In the genomic region with DNA sequence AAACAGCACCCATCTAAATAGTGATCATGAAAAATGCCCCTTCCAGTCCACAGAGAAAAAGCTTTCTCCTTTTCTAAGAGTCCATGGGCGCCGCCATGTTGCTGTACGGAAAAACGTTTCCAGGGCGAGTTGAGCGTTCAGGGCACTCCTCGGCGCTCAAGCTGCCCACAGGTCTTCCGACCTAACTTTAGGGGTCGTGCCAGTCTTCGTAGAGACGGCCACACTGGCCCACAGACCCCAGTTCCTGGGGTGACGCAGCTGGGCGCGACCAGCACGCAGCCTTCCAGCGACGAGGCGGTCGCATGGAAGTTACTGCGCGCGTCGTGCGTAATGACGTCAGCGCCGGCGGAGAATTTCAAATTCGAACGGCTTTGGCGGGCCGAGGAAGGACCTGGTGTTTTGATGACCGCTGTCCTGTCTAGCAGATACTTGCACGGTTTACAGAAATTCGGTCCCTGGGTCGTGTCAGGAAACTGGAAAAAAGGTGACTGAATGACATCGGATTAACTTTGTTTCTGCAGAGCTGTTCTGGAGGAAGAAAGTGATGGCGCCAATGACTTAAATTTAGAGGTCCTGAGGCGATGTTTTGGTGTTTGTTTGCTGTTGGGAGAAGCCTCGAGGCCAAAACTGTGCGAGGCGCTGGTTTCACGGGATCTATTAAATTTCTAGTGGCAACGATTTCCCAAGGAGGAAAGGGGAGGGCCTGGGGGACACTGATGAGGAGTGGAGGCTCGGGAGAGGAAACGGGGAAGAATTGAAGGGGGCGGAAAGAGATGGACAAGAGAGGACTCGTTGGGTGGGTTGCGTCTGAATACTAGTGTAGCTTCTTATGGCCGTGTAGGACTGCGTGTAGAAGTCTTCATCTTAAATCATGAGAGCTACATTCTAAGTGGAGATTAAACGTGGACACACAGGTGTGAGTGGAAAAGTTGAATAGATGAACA, we compare ENCODE assay signal across 8 cellular contexts. TPM values are rescaled to one million over a fixed set of nuclear protein-coding genes. Genes with fewer than 3 reads are reported as not detected.
DNase-seq lines count a peak whose midpoint lies in the region; TF ChIP-seq lines count a peak whose summit lies in the region.

A gene with protein sequence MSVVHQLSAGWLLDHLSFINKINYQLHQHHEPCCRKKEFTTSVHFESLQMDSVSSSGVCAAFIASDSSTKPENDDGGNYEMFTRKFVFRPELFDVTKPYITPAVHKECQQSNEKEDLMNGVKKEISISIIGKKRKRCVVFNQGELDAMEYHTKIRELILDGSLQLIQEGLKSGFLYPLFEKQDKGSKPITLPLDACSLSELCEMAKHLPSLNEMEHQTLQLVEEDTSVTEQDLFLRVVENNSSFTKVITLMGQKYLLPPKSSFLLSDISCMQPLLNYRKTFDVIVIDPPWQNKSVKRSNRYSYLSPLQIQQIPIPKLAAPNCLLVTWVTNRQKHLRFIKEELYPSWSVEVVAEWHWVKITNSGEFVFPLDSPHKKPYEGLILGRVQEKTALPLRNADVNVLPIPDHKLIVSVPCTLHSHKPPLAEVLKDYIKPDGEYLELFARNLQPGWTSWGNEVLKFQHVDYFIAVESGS (minus strand): TSS at position 306 of the 944 bp plus-strand sequence. CDS start 4,289 bp downstream, outside the sequence.
A gene (plus strand): TSS at position 358 of the 944 bp plus-strand sequence. CDS start 1,429 bp downstream, outside the sequence.

- H4K20me1 ChIP-seq in MM.1S (ENCODE audit: insufficient read depth, low read length) (no peaks in the 10 kb centered on the region), SK-N-SH (ENCODE audit: insufficient read depth) (no peaks in the 10 kb centered on the region)

- no peak for TF ChIP-seq EP300 in SK-N-SH (IDR thresholded peaks at IDR 0.05; ENCODE audit: borderline replicate concordance in 1 of 2, low read depth in 1 of 2, low read length in 1 of 2)

- TF ChIP-seq CTCF in MM.1S (IDR thresholded peaks at IDR 0.05; ENCODE audit: low read length) (no peak), SK-N-SH (IDR thresholded peaks at IDR 0.05) (no peak)

- peaks cover 86% of the 10 kb centered on the region for H3K79me2 ChIP-seq in MM.1S (ENCODE audit: low read length)
- H3K79me2 ChIP-seq in SK-N-SH (ENCODE audit: insufficient read depth), result peaks cover 85% of the 10 kb centered on the region

- H3K36me3 ChIP-seq in MM.1S (replicated peaks; ENCODE audit: insufficient read depth, low read length) (0 out of 2 replicates have a peak, but pooled peaks cover 5% of the 10 kb centered on the region), SK-N-SH (replicated peaks in 1 of 2; ENCODE audit: control insufficient read depth in 1 of 2, insufficient read depth in 2 of 2, low read length in 1 of 2) (peaks cover 11 to 18% of the 10 kb centered on the region in 2 experiments)

- peak within 1 kb of the TSS; percentile 93 for H2AFZ ChIP-seq in MM.1S (ENCODE audit: low read length)
- H2AFZ ChIP-seq in SK-N-SH (ENCODE audit: low read depth), result peak within 1 kb of the TSS; percentile 97

- H3K4me2 ChIP-seq in MM.1S (ENCODE audit: low read depth, low read length) (peak within 1 kb of the TSS; percentile 86), SK-N-SH (peak within 1 kb of the TSS; percentile 94)

- WGBS in SK-N-SH (ENCODE audit: low lambda C conversion rate), result 1% methylated on average over 39 of the region's 53 CpGs

- H3F3A ChIP-seq in MM.1S (ENCODE audit: insufficient read depth, low read length) (no peaks in the 10 kb centered on the region), SK-N-SH (replicated peaks; ENCODE audit: insufficient read depth) (peaks cover 6% of the 10 kb centered on the region)

- peak within 1 kb of the TSS; percentile 98 for H3K9ac ChIP-seq in MM.1S (ENCODE audit: low read length)
- H3K9ac ChIP-seq in SK-N-SH, result peak within 1 kb of the TSS; percentile 95

- H3K4me3 ChIP-seq in MM.1S (ENCODE audit: low read length), result peak within 1 kb of the TSS; percentile 87
- H3K4me3 ChIP-seq in SK-N-SH (ENCODE audit: low read depth in 2 of 2, low read length in 1 of 2), result peak within 1 kb of the TSS; percentile 69 to 97

- TF ChIP-seq RAD21 in SK-N-SH (IDR thresholded peaks at IDR 0.05; ENCODE audit: low read length), result no peak

- H3K9me2 ChIP-seq in MM.1S (replicated peaks; ENCODE audit: insufficient read depth, low read length), result no peaks in the 10 kb centered on the region
- 0 out of 2 replicates have a peak, but pooled peaks cover 2% of the 10 kb centered on the region for H3K9me2 ChIP-seq in SK-N-SH

- peak; percentile 36 for DNase-seq in GM04503 (ENCODE audit: low read depth)
- peak; percentile 83 for DNase-seq in HCEC 1CT
- peak; percentile 92 for DNase-seq in MM.1S
- peak; percentile 83 for DNase-seq in SK-N-SH
- peak; percentile 81 for DNase-seq in activated naive CD4-positive, alpha-beta T cell treated with anti-CD3 and anti-CD28 coated beads, Interleukin-2, amount 50 U/mL, for 16 hours
- DNase-seq in glomerular endothelial cell (ENCODE audit: extremely low read depth, low read depth, low spot score), result peak; percentile 52
- DNase-seq in occipital lobe (lab: John Stamatoyannopoulos, UW), result peak; percentile 65

- CTCF ChIA-PET in SK-N-SH (lab: Yijun Ruan, JAX), result interaction anchor here (0.8 to 1.5 kb wide), 3 partner anchors 18 to 674 kb away, joined by 3 to 4 read pairs (median 4); no protein-coding TSS in a partner anchor

- peak within 1 kb of the TSS; percentile 85 for H3K27ac ChIP-seq in MM.1S (ENCODE audit: low read length)
- H3K27ac ChIP-seq in SK-N-SH (ENCODE audit: low read depth in 2 of 2, low read length in 1 of 2), result peak within 1 kb of the TSS; percentile 98
- peak within 1 kb of the TSS; percentile 95 for H3K27ac ChIP-seq in temporal lobe (ENCODE audit: low read depth, low read length)

- POLR2A ChIA-PET in SK-N-SH (lab: Yijun Ruan, JAX), result interaction anchor here (1.2 kb wide), 1 partner anchor 11 kb away, joined by 3 read pairs; no protein-coding TSS in a partner anchor

- H3K27me3 ChIP-seq in MM.1S (replicated peaks; ENCODE audit: insufficient read depth, low read length) (no peaks in the 10 kb centered on the region), SK-N-SH (ENCODE audit: insufficient read depth) (no peaks in the 10 kb centered on the region)

- H3K9me3 ChIP-seq in MM.1S (replicated peaks; ENCODE audit: insufficient read depth, low read length), result no peaks in the 10 kb centered on the region
- no peaks in the 10 kb centered on the region for H3K9me3 ChIP-seq in SK-N-SH

- H3K4me1 ChIP-seq in MM.1S (ENCODE audit: low read length) (peaks cover 12% of the 10 kb centered on the region), SK-N-SH (ENCODE audit: control insufficient read depth in 1 of 2, insufficient read depth in 2 of 2, low read depth in 1 of 2, low read length in 1 of 2) (peaks cover 10 to 20% of the 10 kb centered on the region in 2 experiments; a peak in 3 of 4 replicates)

TF ChIP-seq in SK-N-SH, 30 proteins besides CTCF, POLR2A, EP300 and RAD21 (continues in another document):
- no peak for TF ChIP-seq NFIC (IDR thresholded peaks at IDR 0.05; ENCODE audit: borderline replicate concordance)
- no peak for TF ChIP-seq JUND (IDR thresholded peaks at IDR 0.05)
- TF ChIP-seq EZH2phosphoT487 (IDR thresholded peaks at IDR 0.05; ENCODE audit: borderline replicate concordance, low read depth), result no peak
- TF ChIP-seq, protein P1, sequence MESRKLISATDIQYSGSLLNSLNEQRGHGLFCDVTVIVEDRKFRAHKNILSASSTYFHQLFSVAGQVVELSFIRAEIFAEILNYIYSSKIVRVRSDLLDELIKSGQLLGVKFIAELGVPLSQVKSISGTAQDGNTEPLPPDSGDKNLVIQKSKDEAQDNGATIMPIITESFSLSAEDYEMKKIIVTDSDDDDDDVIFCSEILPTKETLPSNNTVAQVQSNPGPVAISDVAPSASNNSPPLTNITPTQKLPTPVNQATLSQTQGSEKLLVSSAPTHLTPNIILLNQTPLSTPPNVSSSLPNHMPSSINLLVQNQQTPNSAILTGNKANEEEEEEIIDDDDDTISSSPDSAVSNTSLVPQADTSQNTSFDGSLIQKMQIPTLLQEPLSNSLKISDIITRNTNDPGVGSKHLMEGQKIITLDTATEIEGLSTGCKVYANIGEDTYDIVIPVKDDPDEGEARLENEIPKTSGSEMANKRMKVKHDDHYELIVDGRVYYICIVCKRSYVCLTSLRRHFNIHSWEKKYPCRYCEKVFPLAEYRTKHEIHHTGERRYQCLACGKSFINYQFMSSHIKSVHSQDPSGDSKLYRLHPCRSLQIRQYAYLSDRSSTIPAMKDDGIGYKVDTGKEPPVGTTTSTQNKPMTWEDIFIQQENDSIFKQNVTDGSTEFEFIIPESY (IDR thresholded peaks at IDR 0.05; ENCODE audit: borderline replicate concordance, low read depth), result no peak
- no peak for TF ChIP-seq RCOR1 (IDR thresholded peaks at IDR 0.05; ENCODE audit: low read length)
- TF ChIP-seq FOXJ3 (CRISPR knock-in tag; IDR thresholded peaks at IDR 0.05), result no peak
- no peak for TF ChIP-seq TCF12 (IDR thresholded peaks at IDR 0.05)
- TF ChIP-seq TEAD4 (IDR thresholded peaks at IDR 0.05; ENCODE audit: borderline replicate concordance, insufficient read depth), result no peak
- TF ChIP-seq, protein P2, sequence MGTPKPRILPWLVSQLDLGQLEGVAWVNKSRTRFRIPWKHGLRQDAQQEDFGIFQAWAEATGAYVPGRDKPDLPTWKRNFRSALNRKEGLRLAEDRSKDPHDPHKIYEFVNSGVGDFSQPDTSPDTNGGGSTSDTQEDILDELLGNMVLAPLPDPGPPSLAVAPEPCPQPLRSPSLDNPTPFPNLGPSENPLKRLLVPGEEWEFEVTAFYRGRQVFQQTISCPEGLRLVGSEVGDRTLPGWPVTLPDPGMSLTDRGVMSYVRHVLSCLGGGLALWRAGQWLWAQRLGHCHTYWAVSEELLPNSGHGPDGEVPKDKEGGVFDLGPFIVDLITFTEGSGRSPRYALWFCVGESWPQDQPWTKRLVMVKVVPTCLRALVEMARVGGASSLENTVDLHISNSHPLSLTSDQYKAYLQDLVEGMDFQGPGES (IDR thresholded peaks at IDR 0.05; ENCODE audit: low read depth, low read length), result no peak
- peak; percentile 72 for TF ChIP-seq CHD2 (IDR thresholded peaks at IDR 0.05; ENCODE audit: low read length, partially characterized antibody)
- TF ChIP-seq ELF1 (IDR thresholded peaks at IDR 0.05), result peak; percentile 78
- TF ChIP-seq, protein P3, sequence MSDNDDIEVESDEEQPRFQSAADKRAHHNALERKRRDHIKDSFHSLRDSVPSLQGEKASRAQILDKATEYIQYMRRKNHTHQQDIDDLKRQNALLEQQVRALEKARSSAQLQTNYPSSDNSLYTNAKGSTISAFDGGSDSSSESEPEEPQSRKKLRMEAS (IDR thresholded peaks at IDR 0.05; ENCODE audit: low read depth), result peak; percentile 90

RNA-seq across cellular contexts. Expression of the first gene that starts in this region (rescaled TPM):
- polyA plus RNA-seq in SK-N-SH (2012; rRNA removed), result 2.9 and 5.3 TPM in 2 replicates
- polyA plus RNA-seq in SK-N-SH (2012; cell fraction: cytosol; rRNA removed), result 5.4 TPM in 2 replicates
- 3.4 and 6.9 TPM in 2 replicates for polyA plus RNA-seq in SK-N-SH (2012; cell fraction: nucleus; rRNA removed)
- 2.9 and 8.5 TPM in 2 replicates for total RNA-seq in glomerular endothelial cell
- total RNA-seq in occipital lobe, result 15.8 TPM
- 14.8 TPM for total RNA-seq in temporal lobe

RNA-seq across cellular contexts. Expression of the second gene that starts in this region (rescaled TPM):
- polyA plus RNA-seq in SK-N-SH (2012; rRNA removed), result 7.9 and 11.3 TPM in 2 replicates
- polyA plus RNA-seq in SK-N-SH (2012; cell fraction: cytosol; rRNA removed), result 10.1 and 11.6 TPM in 2 replicates
- 9.7 and 11.0 TPM in 2 replicates for polyA plus RNA-seq in SK-N-SH (2012; cell fraction: nucleus; rRNA removed)
- total RNA-seq in glomerular endothelial cell (6.4 and 9.0 TPM in 2 replicates), occipital lobe (3.6 TPM), temporal lobe (3.4 TPM)

Comparison
In these comparisons a context has a peak if more than half of its experiments do, and no peak if none do; other contexts are left out.
1. Peak in every context shown above with its lines: DNase-seq, H3K4me3 ChIP-seq and H3K27ac ChIP-seq.
2. DNase-seq: peak in every context shown above with its lines; median percentile 92 in MM.1S; 83 in HCEC 1CT; 83 in SK-N-SH; 81 in activated naive CD4-positive, alpha-beta T cell treated with anti-CD3 and anti-CD28 coated beads, Interleukin-2, amount 50 U/mL, for 16 hours; 65 in occipital lobe; 52 in glomerular endothelial cell; 36 in GM04503.